Comparison of ENCODE assay signal across 15 cellular contexts in the genomic region with DNA sequence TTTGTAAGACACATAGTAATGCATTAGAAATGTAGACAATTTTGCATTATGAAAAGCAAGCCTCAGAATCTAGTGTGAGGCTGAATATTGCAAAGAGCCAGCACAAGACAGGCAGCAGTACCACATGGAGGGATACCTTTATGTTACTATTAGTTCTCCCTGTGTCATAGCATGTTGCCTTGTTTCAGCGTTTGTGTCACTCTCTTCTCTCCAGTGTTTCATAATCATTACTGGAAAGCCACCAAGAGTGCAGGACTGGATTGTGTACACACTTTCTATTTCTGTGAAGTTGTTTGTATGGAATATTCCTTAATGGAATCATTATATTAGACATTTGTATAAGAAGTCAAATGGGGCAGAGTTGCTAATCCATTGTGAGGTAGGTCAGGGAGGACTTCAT. TPM values are rescaled to one million over a fixed set of nuclear protein-coding genes. Genes with fewer than 3 reads are reported as not detected.
DNase-seq lines count a peak whose midpoint lies in the region; ATAC-seq and TF ChIP-seq lines count a peak whose summit lies in the region.
"Had no signal": no experiment of that assay in that cellular context is flagged by ENCODE, and none has a peak within 500 bp of the region (broad histone marks: within the 10 kb centered on the region; RNA-seq: fewer than 3 reads in every experiment).

No MANE protein-coding gene starts in this region.

- no peak overlapping the region for H3K27ac Mint-ChIP-seq in osteocyte (ENCODE audit: unreplicated experiment)
- H3K27ac Mint-ChIP-seq: stimulated activated naive CD8-positive, alpha-beta T cell treated with anti-CD3 and anti-CD28 coated beads, Interleukin-15, Interleukin-2, amounts not matched to agents 100 ng/mL and 50 ng/mL, for 24 hours had no signal

- H3K4me2 ChIP-seq in osteoblast (ENCODE audit: insufficient read depth, low read length) = peak overlapping the region; percentile 79

- peaks cover 98% of the 10 kb centered on the region for H3K79me2 ChIP-seq in osteoblast (ENCODE audit: insufficient read depth, low read length)

- peaks cover 62% of the 10 kb centered on the region for H3K4me1 ChIP-seq in osteoblast (ENCODE audit: insufficient read depth, low read length)
- H3K4me1 ChIP-seq in vagina = peaks cover 77% of the 10 kb centered on the region

- POLR2A ChIA-PET in HEK293T (lab: Yijun Ruan, JAX) = no interaction called here

- intact Hi-C loops in vagina (cut with DNase I) = no loop called here

- peak in 2 of 3 experiments; percentile 14 to 32 for DNase-seq in NCI-H1417 (lab: John Stamatoyannopoulos, UW)
- no peak for DNase-seq in NCI-H1417 treated with DMSO at 0.1 percent for 48 hours (lab: John Stamatoyannopoulos, UW)
- peak; percentile 50 for DNase-seq in fibroblast of pulmonary artery (ENCODE audit: low read depth)
- no peak for DNase-seq in osteoblast (ENCODE audit: insufficient read length, low spot score, missing footprints)
- DNase-seq in vagina (ENCODE audit: extremely low spot score in 2 of 2) = no peak
- DNase-seq in osteocyte (ENCODE audit: extremely low spot score, unreplicated experiment) = no peak
- DNase-seq in HEK293T (ENCODE audit: extremely low spot score) = no peak
- DNase-seq: activated CD4-positive, alpha-beta T cell treated with anti-CD3 and anti-CD28 coated beads for 48 hours; activated gamma-delta T cell; caudate nucleus; NCI-H146; stimulated activated CD4-positive, alpha-beta T cell treated with anti-CD3 and anti-CD28 coated beads, Interleukin-4, amount 100 ng/mL, for 24 hours had no signal

- H3K27ac ChIP-seq in osteoblast (ENCODE audit: low read depth, low read length) (peak overlapping the region; percentile 75), vagina (peak overlapping the region; percentile 98)
- H3K27ac ChIP-seq: neutrophil had no signal

- no peak for ATAC-seq in GM21825 (IDR thresholded peaks at IDR 0.05; ENCODE audit: unreplicated experiment)

- H3K36me3 ChIP-seq in osteoblast (ENCODE audit: insufficient read depth, low read length) = peaks cover 22% of the 10 kb centered on the region
- H3K36me3 ChIP-seq in vagina = peaks cover 0 to 13% of the 10 kb centered on the region in 2 donors
- H3K36me3 ChIP-seq: neutrophil had no signal

- H3K4me3 Mint-ChIP-seq in osteocyte (ENCODE audit: unreplicated experiment) = no peak overlapping the region
- H3K4me3 Mint-ChIP-seq: stimulated activated naive CD8-positive, alpha-beta T cell treated with anti-CD3 and anti-CD28 coated beads, Interleukin-15, Interleukin-2, amounts not matched to agents 100 ng/mL and 50 ng/mL, for 24 hours had no signal

- H3K9me3 ChIP-seq in osteoblast (ENCODE audit: low read depth, low read length) (no peaks in the 10 kb centered on the region), vagina (no peaks in the 10 kb centered on the region)
- H3K9me3 ChIP-seq: neutrophil had no signal

- CTCF ChIA-PET in HEK293T (lab: Yijun Ruan, JAX) = no interaction called here

- H4K20me1 ChIP-seq in osteoblast (ENCODE audit: insufficient read depth, low read length) = peaks cover 34% of the 10 kb centered on the region

- no peak overlapping the region for H3K4me3 ChIP-seq in fibroblast of pulmonary artery (replicated peaks; ENCODE audit: low read depth, low read length)
- H3K4me3 ChIP-seq in osteoblast (ENCODE audit: insufficient read depth, low read length) = peak overlapping the region; percentile 14
- peak overlapping the region; percentile 4 to 18 for H3K4me3 ChIP-seq in vagina

- no peak for TF ChIP-seq POLR2A in vagina (IDR thresholded peaks at IDR 0.05)

- H3K27me3 Mint-ChIP-seq in osteocyte (ENCODE audit: unreplicated experiment) = no peaks in the 10 kb centered on the region
- H3K27me3 Mint-ChIP-seq: stimulated activated naive CD8-positive, alpha-beta T cell treated with anti-CD3 and anti-CD28 coated beads, Interleukin-15, Interleukin-2, amounts not matched to agents 100 ng/mL and 50 ng/mL, for 24 hours had no signal

- peaks cover 38% of the 10 kb centered on the region for H3K4me1 Mint-ChIP-seq in osteocyte (ENCODE audit: unreplicated experiment)

- peaks cover 13% of the 10 kb centered on the region for H3K36me3 Mint-ChIP-seq in osteocyte (ENCODE audit: unreplicated experiment)

- TF ChIP-seq CTCF in fibroblast of pulmonary artery (IDR thresholded peaks at IDR 0.05; ENCODE audit: low read length, missing control alignments) (no peak), osteoblast (IDR thresholded peaks at IDR 0.05; ENCODE audit: extremely low read depth, low read depth, low read length) (no peak), vagina (IDR thresholded peaks at IDR 0.05) (no peak), osteocyte (IDR thresholded peaks at IDR 0.05) (no peak)

- H2AFZ ChIP-seq in osteoblast (ENCODE audit: low read length) = no peak overlapping the region

- H3K9me3 Mint-ChIP-seq in osteocyte (ENCODE audit: unreplicated experiment) = no peaks in the 10 kb centered on the region
- H3K9me3 Mint-ChIP-seq: stimulated activated naive CD8-positive, alpha-beta T cell treated with anti-CD3 and anti-CD28 coated beads, Interleukin-15, Interleukin-2, amounts not matched to agents 100 ng/mL and 50 ng/mL, for 24 hours had no signal

- H3K27me3 ChIP-seq in osteoblast (ENCODE audit: insufficient read depth, low read length) = no peaks in the 10 kb centered on the region
- H3K27me3 ChIP-seq in vagina = no peaks in the 10 kb centered on the region
- H3K27me3 ChIP-seq: neutrophil had no signal

TF ChIP-seq in HEK293T, 16 proteins besides CTCF, POLR2A, EP300 and RAD21:
- no peak for TF ChIP-seq PKNOX1 (IDR thresholded peaks at IDR 0.05)
- no peak for TF ChIP-seq FOXA1 (IDR thresholded peaks at IDR 0.05)
- TF ChIP-seq HDGF (IDR thresholded peaks at IDR 0.05; ENCODE audit: borderline replicate concordance) = no peak
- TF ChIP-seq TARDBP (IDR thresholded peaks at IDR 0.05) = no peak
- TF ChIP-seq ELF4 (IDR thresholded peaks at IDR 0.05) = no peak
- TF ChIP-seq ARNT (IDR thresholded peaks at IDR 0.05) = no peak
- TF ChIP-seq SP1 (IDR thresholded peaks at IDR 0.05) = no peak
- no peak for TF ChIP-seq LEF1 (IDR thresholded peaks at IDR 0.05; ENCODE audit: borderline replicate concordance)
- no peak for TF ChIP-seq SUZ12 (IDR thresholded peaks at IDR 0.05)
- TF ChIP-seq FOXK2 (IDR thresholded peaks at IDR 0.05) = no peak
- no peak for TF ChIP-seq CTBP1 (IDR thresholded peaks at IDR 0.05; ENCODE audit: borderline replicate concordance)
- TF ChIP-seq BHLHE40 (IDR thresholded peaks at IDR 0.05; ENCODE audit: borderline replicate concordance) = no peak
- no peak for TF ChIP-seq ZNF384 (IDR thresholded peaks at IDR 0.05)

RNA-seq across cellular contexts. Expression of gene AHR, which starts 8.6 kb away (rescaled TPM):
- total RNA-seq in osteoblast (274 and 313 TPM in 2 replicates), vagina (122 TPM), osteocyte (270 and 275 TPM in 2 replicates)

Comparison
In these comparisons a context has a peak if more than half of its experiments do, and no peak if none do; other contexts are left out.
1. DNase-seq: peak in NCI-H1417 (2 of 3) and fibroblast of pulmonary artery (single experiment); none in NCI-H1417 treated with DMSO at 0.1 percent for 48 hours (single experiment), osteoblast (single experiment), vagina (0 of 2), osteocyte (single experiment) and HEK293T (single experiment).